Comparison of ENCODE assay signal across 21 cellular contexts in the genomic region with DNA sequence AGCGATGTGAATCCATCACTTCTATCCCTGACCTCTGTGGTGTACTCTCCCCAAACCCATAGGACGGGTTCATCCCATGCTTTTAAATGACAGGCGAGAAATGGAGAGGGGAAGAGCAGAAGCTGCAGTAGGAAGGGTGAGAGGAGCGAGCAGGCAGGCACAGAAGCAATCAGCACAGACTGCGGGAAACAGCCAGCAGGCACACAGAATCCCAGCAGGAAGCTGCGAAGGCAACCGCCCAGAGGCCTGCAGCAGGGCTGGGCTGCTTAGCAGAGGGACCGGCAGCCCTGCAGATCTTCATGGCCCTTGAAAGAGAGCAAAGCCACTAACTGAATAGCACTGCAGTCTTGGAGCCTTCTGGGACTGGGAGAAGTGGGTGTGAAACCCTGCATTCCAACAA.
DNase-seq lines count a peak whose midpoint lies in the region; ATAC-seq and TF ChIP-seq lines count a peak whose summit lies in the region.
"Had no signal": no experiment of that assay in that cellular context is flagged by ENCODE, and none has a peak within 500 bp of the region (broad histone marks: within the 10 kb centered on the region; RNA-seq: fewer than 3 reads in every experiment).

No MANE protein-coding gene starts in this region.

- H3K27me3 Mint-ChIP-seq in H9 (ENCODE audit: low read depth) (no peaks in the 10 kb centered on the region; the same call in none of the 2 replicates), brain (no peaks in the 10 kb centered on the region), Calu3 (ENCODE audit: unreplicated experiment) (peaks cover 88% of the 10 kb centered on the region)

- H3K27ac ChIP-seq in A673 (ENCODE audit: low read depth, low read length, poor library complexity, severe bottlenecking) = no peak overlapping the region
- no peak overlapping the region for H3K27ac ChIP-seq in H9 (ENCODE audit: insufficient read length, low read depth, low read length)

- H3K4me1 ChIP-seq in A673 (ENCODE audit: insufficient read depth, low read length, poor library complexity, severe bottlenecking) (peaks cover 5% of the 10 kb centered on the region), H9 (ENCODE audit: insufficient read depth, low read length) (no peaks in the 10 kb centered on the region)

- no peak overlapping the region for H3K56ac ChIP-seq in H9 (ENCODE audit: insufficient read length, low read depth, low read length)

- H3K27me3 ChIP-seq in A673 (replicated peaks; ENCODE audit: insufficient read depth, low read depth, low read length, poor library complexity) = no peaks in the 10 kb centered on the region
- no peaks in the 10 kb centered on the region for H3K27me3 ChIP-seq in H9 (ENCODE audit: insufficient read depth, low read length)

- no peak overlapping the region for H2BK20ac ChIP-seq in H9 (ENCODE audit: low read depth, low read length, poor library complexity, severe bottlenecking)

- H3K4me3 Mint-ChIP-seq in H9 (no peak overlapping the region), brain (no peak overlapping the region), Calu3 (ENCODE audit: low read depth, unreplicated experiment) (no peak overlapping the region)
- H3K4me3 Mint-ChIP-seq: CD4-positive, alpha-beta T cell; HFFc6; T-cell had no signal

- no peaks in the 10 kb centered on the region for H3K79me2 ChIP-seq in H9 (ENCODE audit: insufficient read depth, low read length)

- no peaks in the 10 kb centered on the region for H3K9me3 Mint-ChIP-seq in H9
- H3K9me3 Mint-ChIP-seq in brain = no peaks in the 10 kb centered on the region
- H3K9me3 Mint-ChIP-seq in Calu3 (ENCODE audit: low read depth, unreplicated experiment) = no peaks in the 10 kb centered on the region
- H3K9me3 Mint-ChIP-seq: CD4-positive, alpha-beta T cell; HFFc6; T-cell had no signal

- H3K36me3 Mint-ChIP-seq in H9 (ENCODE audit: insufficient read depth in 1 of 3, low read depth in 3 of 3) (no peaks in the 10 kb centered on the region), brain (peaks cover 17% of the 10 kb centered on the region), Calu3 (ENCODE audit: insufficient read depth, unreplicated experiment) (peaks cover 3% of the 10 kb centered on the region)
- H3K36me3 Mint-ChIP-seq: T-cell had no signal

- no peak overlapping the region for H3K4ac ChIP-seq in H9 (ENCODE audit: low read depth, low read length)

- H3K23ac ChIP-seq in H9 (ENCODE audit: insufficient read length, low read depth, low read length) = no peak overlapping the region

- no peak overlapping the region for H2AK5ac ChIP-seq in H9 (ENCODE audit: insufficient read length, low read length)

- BruUV-seq in A673 (replicated peaks; lab: Mats Ljungman, UMichigan) (no TSS peak), Calu3 (replicated peaks; lab: Mats Ljungman, UMichigan) (no TSS peak)

- H3K27ac Mint-ChIP-seq in H9 (no peak overlapping the region), brain (peak overlapping the region in 3 of 5 experiments; percentile 24 to 69 (median 54)), Calu3 (ENCODE audit: unreplicated experiment) (no peak overlapping the region)
- H3K27ac Mint-ChIP-seq: CD4-positive, alpha-beta T cell; HFFc6; T-cell had no signal

- peak; percentile 24 for DNase-seq in A673 (ENCODE audit: low spot score)
- DNase-seq in H9 = peak; percentile 52
- DNase-seq in iPS-NIHi11 (ENCODE audit: low spot score) = peak; percentile 32
- no peak for DNase-seq in inferior parietal cortex (ENCODE audit: extremely low spot score)
- no peak for DNase-seq in NCI-H510A (lab: John Stamatoyannopoulos, UW)
- no peak for DNase-seq in Calu3
- DNase-seq: CD4-positive, alpha-beta T cell; GOT3; HFFc6; KG1; MV-4-11; NCI-H187; NCI-H446 treated with DMSO at 0.1 percent for 48 hours; NCI-H774; OCI-M1; SHP77 treated with DMSO at 0.1 percent for 48 hours; SK-N-SH; T-cell had no signal

- H3K36me3 ChIP-seq in A673 (ENCODE audit: insufficient read depth, low read length, poor library complexity, severe bottlenecking) = no peaks in the 10 kb centered on the region

- no peak overlapping the region for H4K5ac ChIP-seq in H9 (ENCODE audit: insufficient read length, low read depth, low read length)

- no CpG with 5 or more reads among the region's 8 CpGs for WGBS in H9 (ENCODE audit: extremely low coverage, insufficient read length, low lambda C conversion rate)

- H3K4me1 Mint-ChIP-seq in H9 (peaks cover 4 to 10% of the 10 kb centered on the region in 2 experiments), brain (peaks cover 23% of the 10 kb centered on the region), Calu3 (ENCODE audit: low read depth, unreplicated experiment) (no peaks in the 10 kb centered on the region)
- H3K4me1 Mint-ChIP-seq: T-cell had no signal

- H2BK15ac ChIP-seq in H9 (ENCODE audit: low read depth, low read length) = no peak overlapping the region

- no peak overlapping the region for H3K18ac ChIP-seq in H9 (ENCODE audit: insufficient read length, low read depth, low read length)

- H3K79me1 ChIP-seq in H9 (ENCODE audit: insufficient read depth, low read depth, low read length, poor library complexity, severe bottlenecking) = no peaks in the 10 kb centered on the region

- H2BK120ac ChIP-seq in H9 (ENCODE audit: low read depth, low read length, poor library complexity, severe bottlenecking) = no peak overlapping the region

- CTCF ChIA-PET in A673 (lab: Charles Lee) (no interaction called here), Calu3 (lab: Charles Lee) (no interaction called here)

- no peak overlapping the region for H3K14ac ChIP-seq in H9 (ENCODE audit: insufficient read depth, low read length)

- no peak overlapping the region for H3T11ph ChIP-seq in H9 (ENCODE audit: low read length)

- no peak overlapping the region for H3K9ac ChIP-seq in H9 (ENCODE audit: extremely low read depth, insufficient read length, low read length)
- H3K9ac ChIP-seq: SK-N-SH had no signal

- H2BK5ac ChIP-seq in H9 (ENCODE audit: insufficient read length, low read length) = no peak overlapping the region

- intact Hi-C loops in A673 (cut with micrococcal nuclease; ENCODE audit: unreplicated experiment) (no loop called here), Calu3 (cut with micrococcal nuclease; ENCODE audit: unreplicated experiment) (no loop called here)

- no peak overlapping the region for H2BK12ac ChIP-seq in H9 (ENCODE audit: insufficient read length, low read depth, low read length)

- POLR2A ChIA-PET in A673 (lab: Charles Lee; ENCODE audit: low non-redundant PET) = no interaction called here

- no peak for ATAC-seq in HG03108 (IDR thresholded peaks at IDR 0.05; ENCODE audit: unreplicated experiment)
- ATAC-seq: GM12878, T-cell had no signal

- no peaks in the 10 kb centered on the region for H3K9me3 ChIP-seq in A673 (ENCODE audit: low read depth, low read length, poor library complexity, severe bottlenecking)
- H3K9me3 ChIP-seq in H9 (ENCODE audit: control insufficient read depth, low read depth, low read length) = no peaks in the 10 kb centered on the region
- H3K9me3 ChIP-seq: SK-N-SH had no signal

- H3K4me3 ChIP-seq in A673 (ENCODE audit: low read depth, low read length, poor library complexity, severe bottlenecking) = no peak overlapping the region
- H3K4me3 ChIP-seq: GM12878 had no signal

- H4K91ac ChIP-seq in H9 (ENCODE audit: insufficient read length, low read depth, low read length) = no peak overlapping the region

- no peaks in the 10 kb centered on the region for H3K23me2 ChIP-seq in H9 (ENCODE audit: insufficient read length, low read depth, low read length, poor library complexity, severe bottlenecking)

- H4K20me1 ChIP-seq in H9 (ENCODE audit: control insufficient read depth, insufficient read depth, insufficient read length) = no peaks in the 10 kb centered on the region

- H4K8ac ChIP-seq in H9 (replicated peaks; ENCODE audit: insufficient read length, low read depth, low read length) = no peak overlapping the region

- H3K4me2 ChIP-seq in H9 (ENCODE audit: insufficient read depth, insufficient read length, low read length) = no peak overlapping the region
- H3K4me2 ChIP-seq: SK-N-SH had no signal

- no peak overlapping the region for H2AFZ ChIP-seq in H9 (ENCODE audit: low read length)

- no peak for TF ChIP-seq CTCF in A673 (conservative IDR thresholded peaks at IDR 0.05; ENCODE audit: low read depth, low read length)
- TF ChIP-seq CTCF in H9 (conservative IDR thresholded peaks at IDR 0.05) = no peak
- TF ChIP-seq CTCF in brain (conservative IDR thresholded peaks at IDR 0.05) = no peak
- TF ChIP-seq CTCF in Calu3 (IDR thresholded peaks at IDR 0.05; ENCODE audit: unreplicated experiment) = no peak

Comparison
In these comparisons a context has a peak if more than half of its experiments do, and no peak if none do; other contexts are left out.
1. DNase-seq: peak in A673 (single experiment), H9 (single experiment) and iPS-NIHi11 (single experiment); none in inferior parietal cortex (single experiment), NCI-H510A (single experiment) and Calu3 (single experiment).
2. H3K27ac Mint-ChIP-seq: peak in brain (3 of 5); none in H9 (0 of 3) and Calu3 (single experiment).